ENCODE assay signal across 8 cellular contexts in genomic region chr16:77190478-77191258, GRCh38. TPM values are rescaled to one million over a fixed set of nuclear protein-coding genes. Genes with fewer than 3 reads are reported as not detected.
DNase-seq lines count a peak whose midpoint lies in the region; ATAC-seq and TF ChIP-seq lines count a peak whose summit lies in the region.

TSS of gene MON1B (plus strand) at chr16:77191190. CDS start at chr16:77191486, 296 bp downstream.

- H3K9me2 ChIP-seq in PC-9 (ENCODE audit: insufficient read depth), result no peaks in the 10 kb centered on the region

- H3K79me2 ChIP-seq in PC-9 (ENCODE audit: low read depth), result peaks cover 26% of the 10 kb centered on the region

- H4K20me1 ChIP-seq in PC-9 (ENCODE audit: insufficient read depth), result no peaks in the 10 kb centered on the region

- intact Hi-C loops in PC-9 (cut with micrococcal nuclease; ENCODE audit: unreplicated experiment), result loop anchor here (2.0 kb wide), 1 partner anchor 22 kb away; no protein-coding TSS in a partner anchor

- no peaks in the 10 kb centered on the region for H3K36me3 ChIP-seq in PC-9 (ENCODE audit: low read depth)

- peak within 1 kb of the TSS; percentile 91 for H3K27ac ChIP-seq in PC-9

- H3K27me3 ChIP-seq in PC-9 (ENCODE audit: insufficient read depth, low read depth), result no peaks in the 10 kb centered on the region

- ATAC-seq in GM21619 (IDR thresholded peaks at IDR 0.05; ENCODE audit: unreplicated experiment), result peak; percentile 96

- no peaks in the 10 kb centered on the region for H3K9me3 ChIP-seq in PC-9 (ENCODE audit: insufficient read depth, low read depth)

- H2AFZ ChIP-seq in PC-9, result peak within 1 kb of the TSS; percentile 97

- no peak for TF ChIP-seq CTCF in PC-9 (conservative IDR thresholded peaks at IDR 0.05)
- no peak for TF ChIP-seq CTCF in epithelial cell of proximal tubule (conservative IDR thresholded peaks at IDR 0.05; ENCODE audit: low read depth, low read length)

- H3K4me2 ChIP-seq in PC-9, result peak within 1 kb of the TSS; percentile 93

- CTCF ChIA-PET in PC-9 (lab: Charles Lee), result no interaction called here

- peak; percentile 99 for DNase-seq in DMS153 (lab: John Stamatoyannopoulos, UW)
- peak; percentile 98 for DNase-seq in Jurkat, Clone E6-1 (ENCODE audit: low read depth, low spot score)
- peak; percentile 93 to 97 for DNase-seq in PC-9
- peak; percentile 90 for DNase-seq in activated T-cell treated with anti-CD3 and anti-CD28 coated beads, Interleukin-2, amount 50 U/mL, for 1 hour
- peak; percentile 91 for DNase-seq in epithelial cell of proximal tubule (ENCODE audit: low read depth)
- DNase-seq in mucosa of gallbladder (ENCODE audit: low spot score), result peak; percentile 98
- DNase-seq in stimulated activated CD8-positive, alpha-beta memory T cell treated with anti-CD3 and anti-CD28 coated beads, Interleukin-4, amount 100 ng/mL, for 4 hours (ENCODE audit: low read depth in 2 of 2, low spot score in 1 of 2), result peak; percentile 78 to 89

- peak within 1 kb of the TSS; percentile 95 for H3K4me3 ChIP-seq in Jurkat, Clone E6-1 (ENCODE audit: low read length)
- H3K4me3 ChIP-seq in PC-9, result peak within 1 kb of the TSS; percentile 87
- peak within 1 kb of the TSS; percentile 80 for H3K4me3 ChIP-seq in epithelial cell of proximal tubule (ENCODE audit: low read depth, low read length)

- no TSS peak for BruUV-seq in PC-9 (replicated peaks; lab: Mats Ljungman, UMichigan)

- H3K4me1 ChIP-seq in PC-9 (replicated peaks; ENCODE audit: insufficient read depth), result peaks cover 6% of the 10 kb centered on the region

- H3F3A ChIP-seq in PC-9 (ENCODE audit: insufficient read depth, low read depth), result peaks cover 3% of the 10 kb centered on the region; the same call in 1 of the 2 replicates

- POLR2A ChIA-PET in PC-9 (lab: Charles Lee; ENCODE audit: unreplicated experiment), result interaction anchor here (0.6 kb wide), 2 partner anchors 16 to 25 kb away, joined by 4 to 5 read pairs; no protein-coding TSS in a partner anchor

RNA-seq across cellular contexts. Expression of gene MON1B, which starts in this region (rescaled TPM):
- 37.0 TPM for polyA plus RNA-seq in Jurkat, Clone E6-1 (2012; ENCODE audit: insufficient read depth, insufficient read length)
- total RNA-seq in PC-9 (2021) (57.2 and 57.5 TPM in 2 replicates), epithelial cell of proximal tubule (19.3 and 30.8 TPM in 2 replicates), mucosa of gallbladder (86.3 TPM)

Comparison
In these comparisons a context has a peak if more than half of its experiments do, and no peak if none do; other contexts are left out.
1. Peak in every context shown above with its lines: DNase-seq, ATAC-seq, H3K4me3 ChIP-seq and H3K27ac ChIP-seq.